In genomic region chr19:40809358-40810086, GRCh38 we compare ENCODE assay signal across 1 cellular context.
TF ChIP-seq lines count a peak whose summit lies in the region.

No MANE protein-coding gene starts in this region.

TF ChIP-seq in HepG2, 621 proteins besides CTCF, POLR2A, EP300 and RAD21:
- TF ChIP-seq ZNF562 (CRISPR knock-in tag; IDR thresholded peaks at IDR 0.05; ENCODE audit: borderline replicate concordance) (no peak), RBFOX2 (IDR thresholded peaks at IDR 0.05; ENCODE audit: low read depth, low read length) (0 out of 2 replicates have a peak, but pooled peaks have one; percentile 43), PHB2 (IDR thresholded peaks at IDR 0.05; ENCODE audit: partially characterized antibody) (no peak), AGO2 (optimal IDR thresholded peaks at IDR 0.05; ENCODE audit: low read depth, low read length) (peak; percentile 58)
